In genomic region chr15:36777941-36778340, GRCh38 we compare ENCODE assay signal across 14 cellular contexts.
A peak's percentile ranks its signal among the peaks of the same experiment; 100 is the strongest.
DNase-seq lines count a peak whose midpoint lies in the region; ATAC-seq, FAIRE-seq and TF ChIP-seq lines count a peak whose summit lies in the region.
"Had no signal": no experiment of that assay in that cellular context is flagged by ENCODE, and none has a peak within 500 bp of the region (broad histone marks: within the 10 kb centered on the region; RNA-seq: fewer than 3 reads in every experiment).

No MANE protein-coding gene starts in this region.

- FAIRE-seq in astrocyte (lab: Jason Lieb, UNC): no peak
- FAIRE-seq: A549 had no signal

- H3K18ac ChIP-seq in H9 (ENCODE audit: insufficient read length, low read depth, low read length): no peak overlapping the region

- H4K8ac ChIP-seq in H9 (replicated peaks; ENCODE audit: insufficient read length, low read depth, low read length): no peak overlapping the region

- no peaks in the 10 kb centered on the region for H3K9me3 ChIP-seq in H9 (ENCODE audit: control insufficient read depth, low read depth, low read length)
- no peaks in the 10 kb centered on the region for H3K9me3 ChIP-seq in astrocyte (ENCODE audit: insufficient read depth, low read depth, low read length)
- no peaks in the 10 kb centered on the region for H3K9me3 ChIP-seq in Caco-2
- H3K9me3 ChIP-seq: A549, Peyer's patch had no signal

- no peaks in the 10 kb centered on the region for H3K4me1 ChIP-seq in H9 (ENCODE audit: insufficient read depth, low read length)
- H3K4me1 ChIP-seq in astrocyte (ENCODE audit: insufficient read depth, low read length): no peaks in the 10 kb centered on the region
- no peaks in the 10 kb centered on the region for H3K4me1 ChIP-seq in Caco-2
- H3K4me1 ChIP-seq: A549, Peyer's patch had no signal

- TF ChIP-seq CTCF in AG10803 (conservative IDR thresholded peaks at IDR 0.05; ENCODE audit: low read length) (no peak), H9 (conservative IDR thresholded peaks at IDR 0.05) (no peak), astrocyte (IDR thresholded peaks at IDR 0.05; ENCODE audit: insufficient read depth, low read depth, low read length) (no peak), mesothelial cell of epicardium (IDR thresholded peaks at IDR 0.05; ENCODE audit: unreplicated experiment) (no peak), Caco-2 (IDR thresholded peaks at IDR 0.05; ENCODE audit: insufficient read depth in 1 of 2, low read depth in 1 of 2, low read length in 1 of 2, severe bottlenecking in 1 of 2, unreplicated experiment in 1 of 2) (no peak)

- H3K79me2 ChIP-seq in H9 (ENCODE audit: insufficient read depth, low read length) (no peaks in the 10 kb centered on the region), astrocyte (ENCODE audit: insufficient read depth, low read length) (no peaks in the 10 kb centered on the region)

- H3K14ac ChIP-seq in H9 (ENCODE audit: insufficient read depth, low read length): no peak overlapping the region

- no peaks in the 10 kb centered on the region for H3K79me1 ChIP-seq in H9 (ENCODE audit: insufficient read depth, low read depth, low read length, poor library complexity, severe bottlenecking)

- H3K27me3 ChIP-seq in H9 (ENCODE audit: insufficient read depth, low read length) (no peaks in the 10 kb centered on the region), astrocyte (ENCODE audit: insufficient read depth, low read length) (no peaks in the 10 kb centered on the region), H7 (ENCODE audit: control insufficient read depth, insufficient read depth, low read length) (no peaks in the 10 kb centered on the region), Caco-2 (replicated peaks; ENCODE audit: control insufficient read depth, insufficient read depth, low read length) (no peaks in the 10 kb centered on the region)
- H3K27me3 ChIP-seq: Peyer's patch had no signal

- H2AK5ac ChIP-seq in H9 (ENCODE audit: insufficient read length, low read length): no peak overlapping the region

- H3K4me2 ChIP-seq in H9 (ENCODE audit: insufficient read depth, insufficient read length, low read length): no peak overlapping the region
- H3K4me2 ChIP-seq in astrocyte (ENCODE audit: low read length): no peak overlapping the region
- H3K4me2 ChIP-seq: A549, KMS-11 had no signal

- no peak overlapping the region for H4K91ac ChIP-seq in H9 (ENCODE audit: insufficient read length, low read depth, low read length)

- H3K27me3 Mint-ChIP-seq in H9 (ENCODE audit: low read depth) (no peaks in the 10 kb centered on the region), astrocyte (ENCODE audit: low read depth, unreplicated experiment) (no peaks in the 10 kb centered on the region), mesothelial cell of epicardium (ENCODE audit: low read depth) (no peaks in the 10 kb centered on the region), Caco-2 (ENCODE audit: insufficient read depth, unreplicated experiment) (no peaks in the 10 kb centered on the region)

- BruUV-seq in Caco-2 (replicated peaks; lab: Mats Ljungman, UMichigan): no TSS peak

- DNase-seq in AG10803 (ENCODE audit: low read depth) (peak; percentile 53), H9 (no peak), astrocyte (ENCODE audit: low read depth) (peak; percentile 14), mesothelial cell of epicardium (ENCODE audit: low spot score in 2 of 2, unreplicated experiment in 2 of 2) (no peak), H7 (no peak), Caco-2 (no peak)
- DNase-seq: COR-L47, DMS153, NCI-H1436 treated with DMSO at 0.1 percent for 48 hours, NCI-H510A treated with DMSO at 0.1 percent for 48 hours, Peyer's patch had no signal

- no peak overlapping the region for H4K5ac ChIP-seq in H9 (ENCODE audit: insufficient read length, low read depth, low read length)

- H2BK120ac ChIP-seq in H9 (ENCODE audit: low read depth, low read length, poor library complexity, severe bottlenecking): no peak overlapping the region

- H3K27ac Mint-ChIP-seq in H9 (peak overlapping the region in 2 of 3 experiments; percentile 69 to 74; a peak in 2 of 7 replicates), astrocyte (ENCODE audit: unreplicated experiment) (no peak overlapping the region), mesothelial cell of epicardium (peak overlapping the region; percentile 92), Caco-2 (ENCODE audit: unreplicated experiment) (no peak overlapping the region)

- peak overlapping the region; percentile 26 for H2BK20ac ChIP-seq in H9 (ENCODE audit: low read depth, low read length, poor library complexity, severe bottlenecking)

- H2BK5ac ChIP-seq in H9 (ENCODE audit: insufficient read length, low read length): no peak overlapping the region

- POLR2A ChIA-PET in Caco-2 (lab: Charles Lee): no interaction called here

- CTCF ChIA-PET in Caco-2 (lab: Charles Lee): no interaction called here

- H3K4me3 Mint-ChIP-seq in H9 (no peak overlapping the region), astrocyte (ENCODE audit: unreplicated experiment) (no peak overlapping the region), mesothelial cell of epicardium (no peak overlapping the region), Caco-2 (ENCODE audit: unreplicated experiment) (no peak overlapping the region)

- H3K56ac ChIP-seq in H9 (ENCODE audit: insufficient read length, low read depth, low read length): no peak overlapping the region

- H4K20me1 ChIP-seq in H9 (ENCODE audit: control insufficient read depth, insufficient read depth, insufficient read length) (no peaks in the 10 kb centered on the region), astrocyte (ENCODE audit: insufficient read depth, low read length) (no peaks in the 10 kb centered on the region)

- H3K4me1 Mint-ChIP-seq in H9 (no peaks in the 10 kb centered on the region), astrocyte (ENCODE audit: low read depth, unreplicated experiment) (no peaks in the 10 kb centered on the region), mesothelial cell of epicardium (peaks cover 56% of the 10 kb centered on the region), Caco-2 (ENCODE audit: low read depth, unreplicated experiment) (no peaks in the 10 kb centered on the region)

- H2BK12ac ChIP-seq in H9 (ENCODE audit: insufficient read length, low read depth, low read length): no peak overlapping the region

- no CpG with 5 or more reads among the region's 6 CpGs for WGBS in H9 (ENCODE audit: extremely low coverage, insufficient read length, low lambda C conversion rate)

- H3K36me3 Mint-ChIP-seq in H9 (ENCODE audit: insufficient read depth in 1 of 3, low read depth in 3 of 3) (no peaks in the 10 kb centered on the region), astrocyte (ENCODE audit: low read depth, unreplicated experiment) (peaks cover 2% of the 10 kb centered on the region), mesothelial cell of epicardium (peaks cover 16% of the 10 kb centered on the region), Caco-2 (ENCODE audit: insufficient read depth, unreplicated experiment) (no peaks in the 10 kb centered on the region)

- no peak overlapping the region for H3K4ac ChIP-seq in H9 (ENCODE audit: low read depth, low read length)

- no peak overlapping the region for H3T11ph ChIP-seq in H9 (ENCODE audit: low read length)

- H3K9me3 Mint-ChIP-seq in H9 (no peaks in the 10 kb centered on the region), astrocyte (ENCODE audit: unreplicated experiment) (no peaks in the 10 kb centered on the region), mesothelial cell of epicardium (no peaks in the 10 kb centered on the region), Caco-2 (ENCODE audit: unreplicated experiment) (no peaks in the 10 kb centered on the region)

- H3K23ac ChIP-seq in H9 (ENCODE audit: insufficient read length, low read depth, low read length): no peak overlapping the region

- H3K27ac ChIP-seq in H9 (ENCODE audit: insufficient read length, low read depth, low read length) (no peak overlapping the region), astrocyte (ENCODE audit: low read depth, low read length) (no peak overlapping the region)
- H3K27ac ChIP-seq: A549, KMS-11, Peyer's patch had no signal

- H2AFZ ChIP-seq in H9 (ENCODE audit: low read length): no peak overlapping the region
- no peak overlapping the region for H2AFZ ChIP-seq in astrocyte (ENCODE audit: low read depth, low read length)

- no peak overlapping the region for H3K4me3 ChIP-seq in AG10803 (ENCODE audit: low read length)
- H3K4me3 ChIP-seq in astrocyte (ENCODE audit: insufficient read depth, low read depth, low read length): no peak overlapping the region
- H3K4me3 ChIP-seq in H7 (ENCODE audit: insufficient read depth, low read depth, low read length): no peak overlapping the region
- no peak overlapping the region for H3K4me3 ChIP-seq in Caco-2 (ENCODE audit: low read depth, low read length)
- H3K4me3 ChIP-seq: A549, Peyer's patch had no signal

- no peak for ATAC-seq in GM21367 (IDR thresholded peaks at IDR 0.05; ENCODE audit: unreplicated experiment)
- ATAC-seq: A549 had no signal

- H2BK15ac ChIP-seq in H9 (ENCODE audit: low read depth, low read length): no peak overlapping the region

- intact Hi-C loops in Caco-2 (cut with micrococcal nuclease; ENCODE audit: unreplicated experiment): no loop called here

- H3K9ac ChIP-seq in H9 (ENCODE audit: extremely low read depth, insufficient read length, low read length) (no peak overlapping the region), astrocyte (ENCODE audit: low read length) (no peak overlapping the region)
- H3K9ac ChIP-seq: KMS-11 had no signal

- no peaks in the 10 kb centered on the region for H3K36me3 ChIP-seq in astrocyte (ENCODE audit: insufficient read depth, low read length)
- no peaks in the 10 kb centered on the region for H3K36me3 ChIP-seq in H7 (replicated peaks; ENCODE audit: control insufficient read depth, insufficient read depth, low read length)
- H3K36me3 ChIP-seq in Caco-2 (ENCODE audit: control insufficient read depth, insufficient read depth, low read length): no peaks in the 10 kb centered on the region
- H3K36me3 ChIP-seq: Peyer's patch had no signal

- no peaks in the 10 kb centered on the region for H3K23me2 ChIP-seq in H9 (ENCODE audit: insufficient read length, low read depth, low read length, poor library complexity, severe bottlenecking)

Comparison
In these comparisons a context has a peak if more than half of its experiments do, and no peak if none do; other contexts are left out.
1. DNase-seq: peak in AG10803 (single experiment) and astrocyte (single experiment); none in H9 (single experiment), mesothelial cell of epicardium (0 of 2), H7 (single experiment) and Caco-2 (0 of 2).
2. H3K27ac Mint-ChIP-seq: peak in H9 (2 of 3) and mesothelial cell of epicardium (single experiment); none in astrocyte (single experiment) and Caco-2 (single experiment).